9 cellular contexts compared by ENCODE assay signal in the genomic region with DNA sequence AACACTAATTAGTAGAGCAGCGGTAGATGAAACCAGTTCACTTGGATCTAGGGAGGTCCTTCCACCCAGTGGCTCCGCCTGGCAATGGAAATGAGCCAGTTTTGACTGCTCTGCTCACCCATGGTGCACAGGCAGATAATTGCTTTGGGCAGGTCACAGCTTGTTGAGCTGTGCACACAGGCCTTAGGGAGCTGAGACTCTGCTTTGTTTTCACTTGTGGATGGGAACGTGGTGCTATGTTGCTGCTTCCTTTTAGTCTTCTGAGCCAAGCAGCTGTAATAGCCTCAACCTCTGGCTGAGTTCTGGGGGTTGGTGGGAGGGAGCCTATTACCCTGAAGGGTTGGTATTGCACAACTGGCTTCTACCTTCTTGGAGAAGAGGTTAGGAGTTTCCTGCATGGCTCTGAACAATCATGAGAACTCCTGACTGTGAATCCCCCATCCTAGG.
DNase-seq lines count a peak whose midpoint lies in the region; ATAC-seq and TF ChIP-seq lines count a peak whose summit lies in the region.
"Had no signal": no experiment of that assay in that cellular context is flagged by ENCODE, and none has a peak within 500 bp of the region (broad histone marks: within the 10 kb centered on the region; RNA-seq: fewer than 3 reads in every experiment).

No MANE protein-coding gene starts in this region.

- no peak overlapping the region for H3K27ac ChIP-seq in trophoblast cell (ENCODE audit: low read depth, low read length)
- H3K27ac ChIP-seq: GM23248 had no signal

- H3K4me2 ChIP-seq in trophoblast cell (ENCODE audit: low read length) = no peak overlapping the region

- no peak overlapping the region for H2BK12ac ChIP-seq in trophoblast cell (ENCODE audit: low read length)

- H3K4me1 Mint-ChIP-seq in stimulated activated naive B cell treated with anti-CD40 and anti-IgM and Interleukin-4, amounts not matched to agents 10 μg/mL and 1 μg/mL and 100 μg/mL, for 72 hours = no peaks in the 10 kb centered on the region

- H4K12ac ChIP-seq in trophoblast cell (ENCODE audit: low read depth, low read length) = no peak overlapping the region

- POLR2A ChIA-PET in HEK293T (lab: Yijun Ruan, JAX) = interaction anchor here (0.7 to 1.6 kb wide), 2 partner anchors 17 to 139 kb away, joined by 3 to 4 read pairs; no protein-coding TSS in a partner anchor

- no peaks in the 10 kb centered on the region for H3K27me3 Mint-ChIP-seq in stimulated activated naive B cell treated with anti-CD40 and anti-IgM and Interleukin-4, amounts not matched to agents 10 μg/mL and 1 μg/mL and 100 μg/mL, for 72 hours

- no CpG with 5 or more reads among the region's 3 CpGs for WGBS in trophoblast cell (ENCODE audit: extremely low coverage, insufficient coverage, insufficient read length)

- H3K18ac ChIP-seq in trophoblast cell (ENCODE audit: low read length) = no peak overlapping the region

- H3K14ac ChIP-seq in trophoblast cell (ENCODE audit: low read length) = no peak overlapping the region

- no peak overlapping the region for H2AK5ac ChIP-seq in trophoblast cell (ENCODE audit: low read length)

- no peak overlapping the region for H3K27ac Mint-ChIP-seq in stimulated activated naive B cell treated with anti-CD40 and anti-IgM and Interleukin-4, amounts not matched to agents 10 μg/mL and 1 μg/mL and 100 μg/mL, for 72 hours

- H2BK5ac ChIP-seq in trophoblast cell (ENCODE audit: low read depth, low read length, poor library complexity) = no peak overlapping the region

- CTCF ChIA-PET in HEK293T (lab: Yijun Ruan, JAX) = no interaction called here

- H3K4me3 Mint-ChIP-seq in stimulated activated naive B cell treated with anti-CD40 and anti-IgM and Interleukin-4, amounts not matched to agents 10 μg/mL and 1 μg/mL and 100 μg/mL, for 72 hours = no peak overlapping the region

- ATAC-seq in GM18870 (IDR thresholded peaks at IDR 0.05; ENCODE audit: unreplicated experiment) = no peak
- no peak for ATAC-seq in stimulated activated naive B cell treated with anti-CD40 and anti-IgM and Interleukin-4, amounts not matched to agents 10 μg/mL and 1 μg/mL and 100 μg/mL, for 72 hours (replicated peaks)

- H3K4me1 ChIP-seq in trophoblast cell (ENCODE audit: control insufficient read depth in 1 of 2, insufficient read depth in 2 of 2, low read length in 2 of 2) = no peaks in the 10 kb centered on the region

- no peak overlapping the region for H3K23ac ChIP-seq in trophoblast cell (ENCODE audit: low read length)

- H3K79me2 ChIP-seq in trophoblast cell (ENCODE audit: control insufficient read depth, insufficient read depth, low read length, poor library complexity) = no peaks in the 10 kb centered on the region

- H4K8ac ChIP-seq in trophoblast cell (ENCODE audit: low read depth, low read length) = no peak overlapping the region

- H3K79me1 ChIP-seq in trophoblast cell (ENCODE audit: low read length) = no peaks in the 10 kb centered on the region

- H3K4ac ChIP-seq in trophoblast cell (ENCODE audit: low read depth, low read length) = no peak overlapping the region

- no peaks in the 10 kb centered on the region for H3K27me3 ChIP-seq in trophoblast cell (ENCODE audit: insufficient read depth, low read length)

- H3K4me3 ChIP-seq in choroid plexus epithelial cell (ENCODE audit: low read depth, low read length) (no peak overlapping the region), trophoblast cell (ENCODE audit: low read depth, low read length) (no peak overlapping the region)
- H3K4me3 ChIP-seq: GM23248 had no signal

- no peak for TF ChIP-seq CTCF in choroid plexus epithelial cell (conservative IDR thresholded peaks at IDR 0.05; ENCODE audit: low read depth, low read length)

- no peaks in the 10 kb centered on the region for H3K36me3 Mint-ChIP-seq in stimulated activated naive B cell treated with anti-CD40 and anti-IgM and Interleukin-4, amounts not matched to agents 10 μg/mL and 1 μg/mL and 100 μg/mL, for 72 hours

- no peak overlapping the region for H4K91ac ChIP-seq in trophoblast cell (ENCODE audit: low read depth, low read length)

- H3K36me3 ChIP-seq in trophoblast cell (ENCODE audit: control insufficient read depth in 1 of 2, insufficient read depth in 2 of 2, low read length in 2 of 2) = no peaks in the 10 kb centered on the region

- H3K9me3 Mint-ChIP-seq in stimulated activated naive B cell treated with anti-CD40 and anti-IgM and Interleukin-4, amounts not matched to agents 10 μg/mL and 1 μg/mL and 100 μg/mL, for 72 hours = peaks cover 5 to 14% of the 10 kb centered on the region in 2 donors

- H3K9me3 ChIP-seq in trophoblast cell (ENCODE audit: insufficient read depth, low read depth, low read length) = peaks cover 8% of the 10 kb centered on the region

- no peak overlapping the region for H3K9ac ChIP-seq in trophoblast cell (ENCODE audit: low read length)
- H3K9ac ChIP-seq: GM23248 had no signal

- no peak overlapping the region for H2BK120ac ChIP-seq in trophoblast cell (ENCODE audit: insufficient read depth, low read length, poor library complexity)

- H2AFZ ChIP-seq in trophoblast cell (ENCODE audit: insufficient read depth, low read length, poor library complexity) = no peak overlapping the region
- H2AFZ ChIP-seq: GM23248 had no signal

- DNase-seq in HEK293T (ENCODE audit: extremely low spot score) (peak; percentile 71), NCI-H2196 treated with DMSO at 0.1 percent for 48 hours (lab: John Stamatoyannopoulos, UW; ENCODE audit: unreplicated experiment) (peak; percentile 84), choroid plexus epithelial cell (ENCODE audit: low read depth) (peak; percentile 1), trophoblast cell (peak; percentile 5 to 30)
- DNase-seq in stimulated activated CD4-positive, alpha-beta T cell treated with anti-CD3 and anti-CD28 coated beads, Interleukin-2, amount 100 ng/mL, for 24 hours = no peak
- no peak for DNase-seq in activated CD8-positive, alpha-beta memory T cell treated with anti-CD3 and anti-CD28 coated beads for 24 hours
- DNase-seq in stimulated activated naive B cell treated with anti-CD40 and anti-IgM and Interleukin-4, amounts not matched to agents 10 μg/mL and 1 μg/mL and 100 μg/mL, for 72 hours = no peak
- DNase-seq: GM23248 had no signal

TF ChIP-seq in HEK293T, 16 proteins besides CTCF, POLR2A, EP300 and RAD21:
- TF ChIP-seq ARNT (IDR thresholded peaks at IDR 0.05) (no peak), TARDBP (IDR thresholded peaks at IDR 0.05) (no peak), NFRKB (IDR thresholded peaks at IDR 0.05) (no peak)

Comparison
In these comparisons a context has a peak if more than half of its experiments do, and no peak if none do; other contexts are left out.
1. DNase-seq: peak in HEK293T (single experiment), NCI-H2196 treated with DMSO at 0.1 percent for 48 hours (single experiment), choroid plexus epithelial cell (single experiment) and trophoblast cell (2 of 2); none in stimulated activated CD4-positive, alpha-beta T cell treated with anti-CD3 and anti-CD28 coated beads, Interleukin-2, amount 100 ng/mL, for 24 hours (0 of 2), activated CD8-positive, alpha-beta memory T cell treated with anti-CD3 and anti-CD28 coated beads for 24 hours (single experiment) and stimulated activated naive B cell treated with anti-CD40 and anti-IgM and Interleukin-4, amounts not matched to agents 10 μg/mL and 1 μg/mL and 100 μg/mL, for 72 hours (single experiment).